28 cellular contexts compared by ENCODE assay signal in the genomic region with DNA sequence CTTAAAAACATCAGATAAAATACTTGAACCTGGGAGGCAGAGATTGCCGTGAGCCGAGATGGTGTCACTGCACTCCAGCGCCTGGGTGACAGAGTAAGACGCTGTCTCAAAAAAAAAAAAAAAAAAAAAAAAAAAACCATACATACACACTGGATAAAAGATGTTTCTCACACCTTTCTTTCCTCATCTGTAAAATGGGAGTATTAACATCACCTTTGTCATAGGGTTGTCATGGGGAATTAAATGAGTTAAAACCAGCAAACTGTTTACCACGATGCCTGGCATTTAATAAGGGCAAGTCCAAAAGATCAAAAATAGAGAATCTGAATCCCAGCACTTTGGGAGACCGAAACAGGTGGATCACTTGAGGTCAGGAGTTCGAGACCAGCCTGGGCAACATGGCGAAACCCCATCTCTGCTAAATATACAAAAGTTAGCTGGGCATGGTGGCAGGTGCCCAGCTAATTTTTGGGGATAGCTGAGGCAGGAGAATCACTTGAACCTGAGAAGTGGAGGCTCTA.
"Had no signal": no experiment of that assay in that cellular context is flagged by ENCODE, and none has a peak within 500 bp of the region (broad histone marks: within the 10 kb centered on the region; RNA-seq: fewer than 3 reads in every experiment).

No MANE protein-coding gene starts in this region.

- H2AFZ ChIP-seq: neural progenitor cell, parathyroid adenoma had no signal

- H3K27ac ChIP-seq: coronary artery, esophagus squamous epithelium, neural progenitor cell, parathyroid adenoma, right atrium auricular region, skin epidermis, thoracic aorta, tibial nerve, upper lobe of left lung had no signal

- H3K36me3 Mint-ChIP-seq: immature natural killer cell; naive B cell; natural killer cell treated with Interleukin-12 subunit alpha and Interleukin-12 subunit beta and Interleukin-15 and Interleukin-18, amount 100 ng/mL, for 72 hours; stimulated activated naive B cell treated with anti-CD40 and anti-IgM and Interleukin-4, amounts not matched to agents 10 μg/mL and 1 μg/mL and 100 μg/mL, for 72 hours had no signal

- H3K79me2 ChIP-seq: parathyroid adenoma had no signal

- H3K27me3 Mint-ChIP-seq: effector memory CD8-positive, alpha-beta T cell; naive B cell; natural killer cell treated with Interleukin-12 subunit alpha and Interleukin-12 subunit beta and Interleukin-15 and Interleukin-18, amount 100 ng/mL, for 72 hours; progenitor cell of endocrine pancreas; stimulated activated naive B cell treated with anti-CD40 and anti-IgM and Interleukin-4, amounts not matched to agents 10 μg/mL and 1 μg/mL and 100 μg/mL, for 72 hours; stimulated activated naive CD8-positive, alpha-beta T cell treated with anti-CD3 and anti-CD28 coated beads, Interleukin-15, Interleukin-2, amounts not matched to agents 100 ng/mL and 50 ng/mL, for 24 hours had no signal

- H3K9me3 Mint-ChIP-seq: effector memory CD8-positive, alpha-beta T cell; immature natural killer cell; mesothelial cell of epicardium; naive B cell; natural killer cell treated with Interleukin-12 subunit alpha and Interleukin-12 subunit beta and Interleukin-15 and Interleukin-18, amount 100 ng/mL, for 72 hours; neural progenitor cell; stimulated activated naive B cell treated with anti-CD40 and anti-IgM and Interleukin-4, amounts not matched to agents 10 μg/mL and 1 μg/mL and 100 μg/mL, for 72 hours; stimulated activated naive CD8-positive, alpha-beta T cell treated with anti-CD3 and anti-CD28 coated beads, Interleukin-15, Interleukin-2, amounts not matched to agents 100 ng/mL and 50 ng/mL, for 24 hours had no signal

- H3K9me3 ChIP-seq: esophagus squamous epithelium, mucosa of descending colon, right atrium auricular region, thoracic aorta, tibial nerve, upper lobe of left lung had no signal

- H3K4me3 ChIP-seq: coronary artery, esophagus squamous epithelium, mucosa of descending colon, neural progenitor cell, right atrium auricular region, skin epidermis, thoracic aorta, tibial nerve, upper lobe of left lung had no signal

- H3K9ac ChIP-seq: neural progenitor cell, parathyroid adenoma had no signal

- ATAC-seq: effector memory CD8-positive, alpha-beta T cell; left colon; mucosa of descending colon; natural killer cell treated with Interleukin-12 subunit alpha and Interleukin-12 subunit beta and Interleukin-15 and Interleukin-18, amount 100 ng/mL, for 72 hours; stimulated activated naive B cell treated with anti-CD40 and anti-IgM and Interleukin-4, amounts not matched to agents 10 μg/mL and 1 μg/mL and 100 μg/mL, for 72 hours had no signal

- H3K36me3 ChIP-seq: esophagus squamous epithelium, neural progenitor cell, right atrium auricular region, thoracic aorta, upper lobe of left lung had no signal

- H3K27me3 ChIP-seq: esophagus squamous epithelium, neural progenitor cell, right atrium auricular region, tibial nerve, upper lobe of left lung had no signal

- H3K4me3 Mint-ChIP-seq: effector memory CD8-positive, alpha-beta T cell; immature natural killer cell; mesothelial cell of epicardium; naive B cell; natural killer cell treated with Interleukin-12 subunit alpha and Interleukin-12 subunit beta and Interleukin-15 and Interleukin-18, amount 100 ng/mL, for 72 hours; neural progenitor cell; stimulated activated naive B cell treated with anti-CD40 and anti-IgM and Interleukin-4, amounts not matched to agents 10 μg/mL and 1 μg/mL and 100 μg/mL, for 72 hours; stimulated activated naive CD8-positive, alpha-beta T cell treated with anti-CD3 and anti-CD28 coated beads, Interleukin-15, Interleukin-2, amounts not matched to agents 100 ng/mL and 50 ng/mL, for 24 hours had no signal

- H3K27ac Mint-ChIP-seq: effector memory CD8-positive, alpha-beta T cell; immature natural killer cell; mesothelial cell of epicardium; naive B cell; natural killer cell treated with Interleukin-12 subunit alpha and Interleukin-12 subunit beta and Interleukin-15 and Interleukin-18, amount 100 ng/mL, for 72 hours; neural progenitor cell; progenitor cell of endocrine pancreas; stimulated activated naive CD8-positive, alpha-beta T cell treated with anti-CD3 and anti-CD28 coated beads, Interleukin-15, Interleukin-2, amounts not matched to agents 100 ng/mL and 50 ng/mL, for 24 hours had no signal

- H3K4me1 ChIP-seq: parathyroid adenoma had no signal

- DNase-seq: dermis blood vessel endothelial cell; effector memory CD8-positive, alpha-beta T cell; erythroblast; esophagus squamous epithelium; foreskin melanocyte; hypothalamus; immature natural killer cell; islet precursor cell; kidney glomerular epithelial cell; left colon; mesenchymal stem cell; mucosa of descending colon; naive B cell; stimulated activated CD4-positive, alpha-beta T cell treated with anti-CD3 and anti-CD28 coated beads, Interleukin-15, amount 100 ng/mL, for 24 hours; stimulated activated CD4-positive, alpha-beta T cell treated with anti-CD3 and anti-CD28 coated beads, Interleukin-2, amount 100 ng/mL, for 48 hours; stimulated activated naive B cell treated with anti-CD40 and anti-IgM and Interleukin-4, amounts not matched to agents 10 μg/mL and 1 μg/mL and 100 μg/mL, for 72 hours; upper lobe of left lung had no signal

- H3K4me2 ChIP-seq: neural progenitor cell had no signal
